In genomic region chr7:149321978-149322541, GRCh38 we compare ENCODE assay signal across 8 cellular contexts.
DNase-seq lines count a peak whose midpoint lies in the region; ATAC-seq, FAIRE-seq and TF ChIP-seq lines count a peak whose summit lies in the region.
"Had no signal": no experiment of that assay in that cellular context is flagged by ENCODE, and none has a peak within 500 bp of the region (broad histone marks: within the 10 kb centered on the region; RNA-seq: fewer than 3 reads in every experiment).

No MANE protein-coding gene starts in this region.

- ATAC-seq in GM23338, result no peak
- ATAC-seq in stimulated activated effector memory CD8-positive, alpha-beta T cell treated with anti-CD3 and anti-CD28 coated beads, Interleukin-12 subunit alpha, Interleukin-12 subunit beta, amount 100 ng/mL, for 72 hours, result peak; percentile 26

- peaks cover 24% of the 10 kb centered on the region for H3K9me3 Mint-ChIP-seq in GM23338
- H3K9me3 Mint-ChIP-seq in T-helper 1 cell treated with Interleukin-12 subunit alpha and Interleukin-12 subunit beta and Interleukin-4 antibody, amounts not matched to agents 30 μg/mL and 1 μg/mL, for 36 hours, result peaks cover 9% of the 10 kb centered on the region
- H3K9me3 Mint-ChIP-seq in stimulated activated effector memory CD8-positive, alpha-beta T cell treated with anti-CD3 and anti-CD28 coated beads, Interleukin-12 subunit alpha, Interleukin-12 subunit beta, amount 100 ng/mL, for 72 hours, result peaks cover 2% of the 10 kb centered on the region

- no peak overlapping the region for H3K27ac Mint-ChIP-seq in GM23338
- peak overlapping the region; percentile 75 for H3K27ac Mint-ChIP-seq in T-helper 1 cell treated with Interleukin-12 subunit alpha and Interleukin-12 subunit beta and Interleukin-4 antibody, amounts not matched to agents 30 μg/mL and 1 μg/mL, for 36 hours
- peak overlapping the region; percentile 68 for H3K27ac Mint-ChIP-seq in stimulated activated effector memory CD8-positive, alpha-beta T cell treated with anti-CD3 and anti-CD28 coated beads, Interleukin-12 subunit alpha, Interleukin-12 subunit beta, amount 100 ng/mL, for 72 hours

- no peak for TF ChIP-seq CTCF in GM23338 (conservative IDR thresholded peaks at IDR 0.05; ENCODE audit: low read depth in 2 of 2)
- no peak for TF ChIP-seq CTCF in D721Med (IDR thresholded peaks at IDR 0.05; ENCODE audit: insufficient read depth, missing control alignments)

- peak overlapping the region; percentile 31 for H3K4me3 ChIP-seq in GM23338

- no peaks in the 10 kb centered on the region for H3F3A ChIP-seq in GM23338 (replicated peaks; ENCODE audit: low read depth)

- peak overlapping the region; percentile 97 for H2AFZ ChIP-seq in GM23338

- no peaks in the 10 kb centered on the region; the same call in 1 of the 2 replicates for H3K9me2 ChIP-seq in GM23338 (ENCODE audit: insufficient read depth)

- DNase-seq in GM23338 (ENCODE audit: low spot score) (no peak), fibroblast of peridontal ligament (ENCODE audit: extremely low read depth) (peak; percentile 56), SHP77 (lab: John Stamatoyannopoulos, UW) (no peak), D721Med (ENCODE audit: insufficient read length, low spot score) (no peak), HTR-8/SVneo (ENCODE audit: insufficient read length, low spot score) (no peak)
- no peak for DNase-seq in stimulated activated effector memory CD8-positive, alpha-beta T cell treated with anti-CD3 and anti-CD28 coated beads, Interleukin-12 subunit alpha, Interleukin-12 subunit beta, amount 100 ng/mL, for 72 hours (ENCODE audit: low spot score in 2 of 2)

- no peaks in the 10 kb centered on the region for H3K36me3 ChIP-seq in GM23338 (ENCODE audit: insufficient read depth)

- no peak for FAIRE-seq in D721Med (lab: Jason Lieb, UNC)
- no peak for FAIRE-seq in HTR-8/SVneo (lab: Jason Lieb, UNC)
- FAIRE-seq: islet of Langerhans had no signal

- peaks cover 3% of the 10 kb centered on the region for H3K27me3 Mint-ChIP-seq in GM23338 (ENCODE audit: insufficient read depth, low read depth, poor library complexity)
- peaks cover 10% of the 10 kb centered on the region for H3K27me3 Mint-ChIP-seq in T-helper 1 cell treated with Interleukin-12 subunit alpha and Interleukin-12 subunit beta and Interleukin-4 antibody, amounts not matched to agents 30 μg/mL and 1 μg/mL, for 36 hours (ENCODE audit: low read depth)

- H3K4me2 ChIP-seq in GM23338, result peak overlapping the region; percentile 72; the same call in 1 of the 2 replicates

- H3K4me3 Mint-ChIP-seq in GM23338, result no peak overlapping the region
- H3K4me3 Mint-ChIP-seq in T-helper 1 cell treated with Interleukin-12 subunit alpha and Interleukin-12 subunit beta and Interleukin-4 antibody, amounts not matched to agents 30 μg/mL and 1 μg/mL, for 36 hours, result peak overlapping the region; percentile 62
- H3K4me3 Mint-ChIP-seq in stimulated activated effector memory CD8-positive, alpha-beta T cell treated with anti-CD3 and anti-CD28 coated beads, Interleukin-12 subunit alpha, Interleukin-12 subunit beta, amount 100 ng/mL, for 72 hours, result peak overlapping the region; percentile 53

- peak overlapping the region; percentile 79; the same call in 1 of the 2 replicates for H3K27ac ChIP-seq in GM23338 (ENCODE audit: low read depth)

- no peaks in the 10 kb centered on the region for H3K27me3 ChIP-seq in GM23338 (ENCODE audit: insufficient read depth)

- no peaks in the 10 kb centered on the region for H4K20me1 ChIP-seq in GM23338 (replicated peaks; ENCODE audit: insufficient read depth)

- H3K36me3 Mint-ChIP-seq in GM23338 (ENCODE audit: low read depth), result peaks cover 5% of the 10 kb centered on the region; the same call in 1 of the 3 replicates
- H3K36me3 Mint-ChIP-seq in T-helper 1 cell treated with Interleukin-12 subunit alpha and Interleukin-12 subunit beta and Interleukin-4 antibody, amounts not matched to agents 30 μg/mL and 1 μg/mL, for 36 hours (ENCODE audit: low read depth), result peaks cover 13% of the 10 kb centered on the region
- no peaks in the 10 kb centered on the region for H3K36me3 Mint-ChIP-seq in stimulated activated effector memory CD8-positive, alpha-beta T cell treated with anti-CD3 and anti-CD28 coated beads, Interleukin-12 subunit alpha, Interleukin-12 subunit beta, amount 100 ng/mL, for 72 hours

- H3K4me1 Mint-ChIP-seq in GM23338, result peaks cover 31% of the 10 kb centered on the region
- peaks cover 19% of the 10 kb centered on the region for H3K4me1 Mint-ChIP-seq in T-helper 1 cell treated with Interleukin-12 subunit alpha and Interleukin-12 subunit beta and Interleukin-4 antibody, amounts not matched to agents 30 μg/mL and 1 μg/mL, for 36 hours (ENCODE audit: low read depth)
- H3K4me1 Mint-ChIP-seq in stimulated activated effector memory CD8-positive, alpha-beta T cell treated with anti-CD3 and anti-CD28 coated beads, Interleukin-12 subunit alpha, Interleukin-12 subunit beta, amount 100 ng/mL, for 72 hours, result peaks cover 23% of the 10 kb centered on the region

- H3K4me1 ChIP-seq in GM23338 (ENCODE audit: insufficient read depth), result peaks cover 21% of the 10 kb centered on the region

- no peaks in the 10 kb centered on the region for H3K79me2 ChIP-seq in GM23338 (replicated peaks; ENCODE audit: insufficient read depth)

TF ChIP-seq in GM23338, 12 proteins besides CTCF, POLR2A, EP300 and RAD21:
- TF ChIP-seq JUNB (IDR thresholded peaks at IDR 0.05; ENCODE audit: unreplicated experiment) (no peak), ZNF462 (CRISPR knock-in tag; IDR thresholded peaks at IDR 0.05) (no peak)
